22 cellular contexts compared by ENCODE assay signal in genomic region chr7:142754681-142755575, GRCh38. TPM values are rescaled to one million over a fixed set of nuclear protein-coding genes. Genes with fewer than 3 reads are reported as not detected.
DNase-seq lines count a peak whose midpoint lies in the region; ATAC-seq and TF ChIP-seq lines count a peak whose summit lies in the region.
"Had no signal": no experiment of that assay in that cellular context is flagged by ENCODE, and none has a peak within 500 bp of the region (broad histone marks: within the 10 kb centered on the region; RNA-seq: fewer than 3 reads in every experiment).

No MANE protein-coding gene starts in this region.

- intact Hi-C loops in left ventricle myocardium superior (cut with micrococcal nuclease): no loop called here

- TF ChIP-seq CTCF in right atrium auricular region (IDR thresholded peaks at IDR 0.05) (no peak), astrocyte of the spinal cord (IDR thresholded peaks at IDR 0.05; ENCODE audit: low read depth, low read length) (no peak), fibroblast of the aortic adventitia (IDR thresholded peaks at IDR 0.05; ENCODE audit: insufficient read depth, low read length) (no peak)

- H3K4me1 ChIP-seq in right atrium auricular region (no peaks in the 10 kb centered on the region), HAP-1 (no peaks in the 10 kb centered on the region)

- H3K9me3 ChIP-seq in right atrium auricular region (no peaks in the 10 kb centered on the region), HAP-1 (no peaks in the 10 kb centered on the region)
- H3K9me3 ChIP-seq: Caco-2, SK-N-SH had no signal

- no peak overlapping the region for H3K27ac ChIP-seq in right atrium auricular region
- H3K27ac ChIP-seq: KMS-11, PC-9 had no signal

- ATAC-seq in left ventricle myocardium superior (no peak), GM18870 (IDR thresholded peaks at IDR 0.05; ENCODE audit: unreplicated experiment) (no peak)

- in situ Hi-C loops in astrocyte of the spinal cord (cut with HindIII; ENCODE audit: low sequenced_read_pairs): no loop called here
- in situ Hi-C loops in HAP-1 (cut with MboI; ENCODE audit: low sequenced_read_pairs): no loop called here

- H3K36me3 ChIP-seq in right atrium auricular region (no peaks in the 10 kb centered on the region), HAP-1 (replicated peaks) (no peaks in the 10 kb centered on the region)

- peak; percentile 7 for DNase-seq in right atrium auricular region (ENCODE audit: low spot score)
- DNase-seq in left ventricle myocardium superior: no peak
- DNase-seq in astrocyte of the spinal cord (ENCODE audit: low read depth, low spot score): peak; percentile 17
- peak; percentile 9 for DNase-seq in fibroblast of the aortic adventitia (ENCODE audit: low read depth)
- DNase-seq in NCI-H146 (lab: John Stamatoyannopoulos, UW): no peak
- no peak for DNase-seq in DMS53 treated with DMSO at 0.1 percent for 48 hours (lab: John Stamatoyannopoulos, UW; ENCODE audit: unreplicated experiment)
- no peak for DNase-seq in HAP-1 (ENCODE audit: low spot score in 2 of 2)
- DNase-seq: AML-193, Caco-2, DMS53, MM.1S, NCI-H1105 treated with DMSO at 0.1 percent for 48 hours, NCI-H1930, NCI-H2171 treated with DMSO at 0.1 percent for 48 hours, NCI-H510A, PC-9, Right ventricle myocardium superior had no signal

- H3K27me3 ChIP-seq in right atrium auricular region (no peaks in the 10 kb centered on the region), HAP-1 (ENCODE audit: low read depth) (no peaks in the 10 kb centered on the region)

- H3K4me3 ChIP-seq in right atrium auricular region (no peak overlapping the region), astrocyte of the spinal cord (ENCODE audit: low read depth, low read length) (no peak overlapping the region), fibroblast of the aortic adventitia (ENCODE audit: low read depth, low read length) (no peak overlapping the region), HAP-1 (no peak overlapping the region)
- H3K4me3 ChIP-seq: PC-9 had no signal

RNA-seq across cellular contexts. Expression of gene PRSS1, which starts 5.7 kb away (rescaled TPM):
- total RNA-seq in right atrium auricular region (not detected), left ventricle myocardium superior (not detected), fibroblast of the aortic adventitia (ENCODE audit: low replicate concordance) (not detected in 2 replicates)
- total RNA-seq: A673, H1, Right ventricle myocardium superior had no signal

RNA-seq across cellular contexts. Expression of gene PRSS2, which starts 15.8 kb away (rescaled TPM):
- under 1 TPM in 1 of 2 donors, not detected in 1; 0.51 TPM for total RNA-seq in right atrium auricular region
- not detected for total RNA-seq in left ventricle myocardium superior
- total RNA-seq in fibroblast of the aortic adventitia (ENCODE audit: low replicate concordance): not detected in 2 replicates
- total RNA-seq: A673, H1, PC-9, Right ventricle myocardium superior had no signal

Comparison
In these comparisons a context has a peak if more than half of its experiments do, and no peak if none do; other contexts are left out.
1. DNase-seq: peak in right atrium auricular region (single experiment), astrocyte of the spinal cord (single experiment) and fibroblast of the aortic adventitia (single experiment); none in left ventricle myocardium superior (single experiment), NCI-H146 (single experiment), DMS53 treated with DMSO at 0.1 percent for 48 hours (single experiment) and HAP-1 (0 of 2).